ENCODE assay signal across 13 cellular contexts in the genomic region with DNA sequence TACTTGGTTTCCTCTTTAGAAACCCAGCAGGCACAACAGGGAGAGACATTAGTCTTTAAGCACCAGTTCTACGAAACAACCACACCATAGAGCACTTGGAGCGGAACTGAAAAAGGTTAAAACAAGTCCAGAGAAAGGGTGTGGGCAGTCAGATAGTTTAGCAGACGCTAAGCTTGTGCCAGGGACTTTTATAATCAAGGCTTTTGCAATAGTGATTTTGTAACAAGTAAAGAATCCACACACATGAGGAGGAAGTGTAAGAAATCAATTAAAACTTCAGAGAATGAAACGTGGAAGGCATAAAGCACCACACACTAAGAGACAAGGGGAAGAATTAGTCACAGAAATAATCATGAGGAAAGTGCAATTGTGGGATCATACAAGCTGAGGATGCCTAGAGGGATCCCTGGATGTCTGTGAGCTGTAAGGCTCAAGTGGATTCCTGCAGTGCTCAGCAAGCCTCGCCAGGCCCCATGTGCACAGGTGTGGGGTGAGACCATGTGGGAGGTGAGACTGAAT.
A peak's percentile ranks its signal among the peaks of the same experiment; 100 is the strongest.
DNase-seq lines count a peak whose midpoint lies in the region; TF ChIP-seq lines count a peak whose summit lies in the region.
"Had no signal": no experiment of that assay in that cellular context is flagged by ENCODE, and none has a peak within 500 bp of the region (broad histone marks: within the 10 kb centered on the region; RNA-seq: fewer than 3 reads in every experiment).

No MANE protein-coding gene starts in this region.

- no peaks in the 10 kb centered on the region for H3K9me3 ChIP-seq in BLaER1
- no peaks in the 10 kb centered on the region for H3K9me3 ChIP-seq in muscle layer of colon (ENCODE audit: low read length)

- peak; percentile 96 to 99 for DNase-seq in NOMO-1 (lab: John Stamatoyannopoulos, UW; ENCODE audit: unreplicated experiment in 2 of 2)
- peak; percentile 77 for DNase-seq in epithelial cell of esophagus (ENCODE audit: low read depth)
- no peak for DNase-seq in UCSD-AML1 (lab: John Stamatoyannopoulos, UW; ENCODE audit: unreplicated experiment)
- no peak for DNase-seq in NCI-H1436 (lab: John Stamatoyannopoulos, UW)
- no peak for DNase-seq in NCI-H69 (lab: John Stamatoyannopoulos, UW)
- no peak for DNase-seq in central memory CD4-positive, alpha-beta T cell
- DNase-seq: activated B cell treated with CpG ODN at 0.5 μM for 24 hours; activated naive CD4-positive, alpha-beta T cell treated with anti-CD3 and anti-CD28 coated beads, Interleukin-2, amount 50 U/mL, for 16 hours; CD8-positive, alpha-beta T cell; naive B cell; NK-92 treated with Interleukin-12 subunit alpha and Interleukin-12 subunit beta, amount 100 ng/mL, for 24 hours had no signal

- H3K27me3 ChIP-seq in BLaER1 (no peaks in the 10 kb centered on the region), muscle layer of colon (ENCODE audit: control insufficient read depth in 1 of 2, insufficient read depth in 2 of 2, low read length in 2 of 2) (no peaks in the 10 kb centered on the region)

- no peak for TF ChIP-seq CTCF in epithelial cell of esophagus (IDR thresholded peaks at IDR 0.05; ENCODE audit: insufficient read depth, low read depth, low read length, missing control alignments)

- H3K4me3 ChIP-seq in BLaER1 (no peak overlapping the region), epithelial cell of esophagus (ENCODE audit: low read length) (no peak overlapping the region), muscle layer of colon (ENCODE audit: low read depth in 1 of 2, low read length in 2 of 2) (no peak overlapping the region)

- H3K27ac ChIP-seq in BLaER1, result no peak overlapping the region
- peak overlapping the region; percentile 37 for H3K27ac ChIP-seq in muscle layer of colon (ENCODE audit: low read depth, low read length)

- H3K9ac ChIP-seq in BLaER1 (no peak overlapping the region), muscle layer of colon (ENCODE audit: low read length) (no peak overlapping the region)

- H3K36me3 ChIP-seq in BLaER1 (no peaks in the 10 kb centered on the region), muscle layer of colon (ENCODE audit: insufficient read depth, low read length) (no peaks in the 10 kb centered on the region)

- H4K20me1 ChIP-seq in BLaER1, result no peaks in the 10 kb centered on the region

- peak overlapping the region; percentile 21 for H3K4me2 ChIP-seq in BLaER1

- H3K4me1 ChIP-seq in BLaER1 (peaks cover 22% of the 10 kb centered on the region), muscle layer of colon (ENCODE audit: insufficient read depth, low read length) (peaks cover 7% of the 10 kb centered on the region)

Comparison
In these comparisons a context has a peak if more than half of its experiments do, and no peak if none do; other contexts are left out.
1. DNase-seq: peak in NOMO-1 (2 of 2) and epithelial cell of esophagus (single experiment); none in UCSD-AML1 (single experiment), NCI-H1436 (single experiment), NCI-H69 (single experiment) and central memory CD4-positive, alpha-beta T cell (single experiment).